In the genomic region with DNA sequence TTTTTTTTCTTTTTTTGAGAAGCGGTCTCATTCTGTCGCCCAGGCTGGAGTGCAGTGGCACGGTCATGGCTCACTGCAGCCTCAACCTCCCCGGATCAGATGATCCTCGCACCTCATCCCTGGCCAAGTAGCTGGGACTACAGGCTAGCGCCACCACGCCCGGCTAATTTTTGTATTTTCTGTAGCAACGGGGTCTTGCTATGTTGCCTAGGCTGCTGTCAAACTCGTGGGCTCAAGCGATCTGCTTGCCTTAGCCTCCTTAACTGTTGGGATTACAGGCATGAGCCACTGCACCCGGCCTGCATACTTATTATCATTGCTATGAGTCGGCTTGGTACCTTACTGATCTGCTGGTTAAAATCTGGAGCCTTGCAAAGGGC, we compare ENCODE assay signal across 1 cellular context.
TF ChIP-seq lines count a peak whose summit lies in the region.

No MANE protein-coding gene starts in this region.

TF ChIP-seq in K562, 482 proteins besides CTCF, POLR2A, EP300 and RAD21 (continued from another document):
- TF ChIP-seq, protein P1, sequence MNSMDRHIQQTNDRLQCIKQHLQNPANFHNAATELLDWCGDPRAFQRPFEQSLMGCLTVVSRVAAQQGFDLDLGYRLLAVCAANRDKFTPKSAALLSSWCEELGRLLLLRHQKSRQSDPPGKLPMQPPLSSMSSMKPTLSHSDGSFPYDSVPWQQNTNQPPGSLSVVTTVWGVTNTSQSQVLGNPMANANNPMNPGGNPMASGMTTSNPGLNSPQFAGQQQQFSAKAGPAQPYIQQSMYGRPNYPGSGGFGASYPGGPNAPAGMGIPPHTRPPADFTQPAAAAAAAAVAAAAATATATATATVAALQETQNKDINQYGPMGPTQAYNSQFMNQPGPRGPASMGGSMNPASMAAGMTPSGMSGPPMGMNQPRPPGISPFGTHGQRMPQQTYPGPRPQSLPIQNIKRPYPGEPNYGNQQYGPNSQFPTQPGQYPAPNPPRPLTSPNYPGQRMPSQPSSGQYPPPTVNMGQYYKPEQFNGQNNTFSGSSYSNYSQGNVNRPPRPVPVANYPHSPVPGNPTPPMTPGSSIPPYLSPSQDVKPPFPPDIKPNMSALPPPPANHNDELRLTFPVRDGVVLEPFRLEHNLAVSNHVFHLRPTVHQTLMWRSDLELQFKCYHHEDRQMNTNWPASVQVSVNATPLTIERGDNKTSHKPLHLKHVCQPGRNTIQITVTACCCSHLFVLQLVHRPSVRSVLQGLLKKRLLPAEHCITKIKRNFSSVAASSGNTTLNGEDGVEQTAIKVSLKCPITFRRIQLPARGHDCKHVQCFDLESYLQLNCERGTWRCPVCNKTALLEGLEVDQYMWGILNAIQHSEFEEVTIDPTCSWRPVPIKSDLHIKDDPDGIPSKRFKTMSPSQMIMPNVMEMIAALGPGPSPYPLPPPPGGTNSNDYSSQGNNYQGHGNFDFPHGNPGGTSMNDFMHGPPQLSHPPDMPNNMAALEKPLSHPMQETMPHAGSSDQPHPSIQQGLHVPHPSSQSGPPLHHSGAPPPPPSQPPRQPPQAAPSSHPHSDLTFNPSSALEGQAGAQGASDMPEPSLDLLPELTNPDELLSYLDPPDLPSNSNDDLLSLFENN (IDR thresholded peaks at IDR 0.05; ENCODE audit: low read depth in 2 of 2, low read length in 2 of 2), result no peak
- TF ChIP-seq KLF16 (IDR thresholded peaks at IDR 0.05), result no peak
- no peak for TF ChIP-seq BCOR (IDR thresholded peaks at IDR 0.05)
- TF ChIP-seq ZNF133 (CRISPR knock-in tag; IDR thresholded peaks at IDR 0.05), result no peak
- no peak for TF ChIP-seq SRSF3 (IDR thresholded peaks at IDR 0.05; ENCODE audit: insufficient read depth, low read length)
- TF ChIP-seq, protein P2, sequence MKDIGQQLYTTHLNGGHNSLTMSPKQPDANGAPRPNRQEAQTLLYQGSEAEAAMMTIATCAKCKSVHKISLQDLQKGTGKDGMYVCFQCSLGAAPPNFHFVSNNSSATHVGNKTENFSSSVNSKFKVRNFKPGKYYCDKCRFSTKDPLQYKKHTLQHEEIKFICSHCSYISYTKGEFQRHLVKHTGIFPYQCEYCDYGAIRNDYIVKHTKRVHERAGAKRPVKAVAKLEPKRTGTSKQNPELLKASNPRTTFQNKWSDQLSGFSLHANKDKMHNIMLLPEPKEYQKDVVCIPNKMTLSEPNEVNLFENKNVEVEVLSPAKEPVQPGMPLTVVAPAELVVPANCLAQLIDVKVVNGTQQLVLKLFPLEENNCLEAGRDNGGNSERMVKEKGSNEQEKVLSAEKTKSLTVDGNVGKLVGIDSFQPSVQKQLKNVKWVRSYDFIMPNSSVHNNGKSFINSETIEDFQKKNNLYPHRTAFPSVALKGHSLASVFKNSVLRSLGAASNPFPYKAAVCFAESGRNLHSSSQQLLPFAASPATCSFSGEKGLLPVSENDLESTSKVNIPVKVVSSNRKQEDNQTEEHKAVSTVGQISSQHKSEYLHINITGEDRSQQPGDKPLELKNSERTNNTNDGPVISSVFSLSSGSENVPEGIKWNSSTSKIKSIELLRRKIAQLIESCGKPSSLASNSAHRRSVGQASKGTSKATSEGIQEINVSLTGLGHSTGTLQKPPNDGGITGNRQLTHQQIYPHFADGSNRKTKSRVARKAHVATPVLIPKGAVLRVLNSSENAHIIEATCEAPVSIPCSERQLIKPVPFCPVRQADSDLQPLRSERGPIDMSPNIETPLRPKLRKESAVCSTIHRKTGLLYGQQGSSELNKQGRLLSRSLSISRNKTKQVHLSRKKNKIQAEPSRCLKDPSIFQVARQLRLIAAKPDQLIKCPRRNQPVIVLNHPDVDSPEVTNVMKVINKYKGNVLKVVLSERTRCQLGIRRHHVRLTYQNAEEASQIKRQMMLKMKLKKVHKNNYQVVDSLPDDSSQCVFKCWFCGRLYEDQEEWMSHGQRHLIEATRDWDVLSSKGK (CRISPR knock-in tag; IDR thresholded peaks at IDR 0.05), result no peak
- no peak for TF ChIP-seq ZNF175 (CRISPR knock-in tag; IDR thresholded peaks at IDR 0.05; ENCODE audit: low read depth)
- no peak for TF ChIP-seq NCOR1 (IDR thresholded peaks at IDR 0.05)
- no peak for TF ChIP-seq GTF2A2 (tag; IDR thresholded peaks at IDR 0.05)
- TF ChIP-seq SLC30A9 (CRISPR knock-in tag; IDR thresholded peaks at IDR 0.05), result no peak
- TF ChIP-seq PTRF (tag; IDR thresholded peaks at IDR 0.05), result no peak
- TF ChIP-seq ELF4 (CRISPR knock-in tag; IDR thresholded peaks at IDR 0.05), result 0 out of 2 replicates have a peak, but pooled peaks have one; percentile 24
- no peak for TF ChIP-seq HIVEP1 (CRISPR knock-in tag; IDR thresholded peaks at IDR 0.05)
- TF ChIP-seq CHD2 (IDR thresholded peaks at IDR 0.05; ENCODE audit: low read depth, low read length), result no peak
- no peak for TF ChIP-seq SAP30 (IDR thresholded peaks at IDR 0.05; ENCODE audit: borderline replicate concordance, insufficient read depth, low read depth, low read length, poor library complexity, severe bottlenecking)
- TF ChIP-seq, protein P3, sequence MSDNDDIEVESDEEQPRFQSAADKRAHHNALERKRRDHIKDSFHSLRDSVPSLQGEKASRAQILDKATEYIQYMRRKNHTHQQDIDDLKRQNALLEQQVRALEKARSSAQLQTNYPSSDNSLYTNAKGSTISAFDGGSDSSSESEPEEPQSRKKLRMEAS (CRISPR knock-in tag; IDR thresholded peaks at IDR 0.05), result no peak
- TF ChIP-seq TFAM (CRISPR knock-in tag; conservative IDR thresholded peaks at IDR 0.05), result no peak
- TF ChIP-seq MEF2A (IDR thresholded peaks at IDR 0.05; ENCODE audit: control insufficient read depth, low read depth, low read length), result no peak
- TF ChIP-seq, protein P4, sequence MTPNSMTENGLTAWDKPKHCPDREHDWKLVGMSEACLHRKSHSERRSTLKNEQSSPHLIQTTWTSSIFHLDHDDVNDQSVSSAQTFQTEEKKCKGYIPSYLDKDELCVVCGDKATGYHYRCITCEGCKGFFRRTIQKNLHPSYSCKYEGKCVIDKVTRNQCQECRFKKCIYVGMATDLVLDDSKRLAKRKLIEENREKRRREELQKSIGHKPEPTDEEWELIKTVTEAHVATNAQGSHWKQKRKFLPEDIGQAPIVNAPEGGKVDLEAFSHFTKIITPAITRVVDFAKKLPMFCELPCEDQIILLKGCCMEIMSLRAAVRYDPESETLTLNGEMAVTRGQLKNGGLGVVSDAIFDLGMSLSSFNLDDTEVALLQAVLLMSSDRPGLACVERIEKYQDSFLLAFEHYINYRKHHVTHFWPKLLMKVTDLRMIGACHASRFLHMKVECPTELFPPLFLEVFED (CRISPR knock-in tag; conservative IDR thresholded peaks at IDR 0.05), result no peak; the same call in 1 of the 2 replicates
- no peak for TF ChIP-seq MBD2 (IDR thresholded peaks at IDR 0.05; ENCODE audit: borderline replicate concordance, low read depth)
- TF ChIP-seq BRD9 (IDR thresholded peaks at IDR 0.05; ENCODE audit: low read depth, partially characterized antibody), result no peak
